In the genomic region with DNA sequence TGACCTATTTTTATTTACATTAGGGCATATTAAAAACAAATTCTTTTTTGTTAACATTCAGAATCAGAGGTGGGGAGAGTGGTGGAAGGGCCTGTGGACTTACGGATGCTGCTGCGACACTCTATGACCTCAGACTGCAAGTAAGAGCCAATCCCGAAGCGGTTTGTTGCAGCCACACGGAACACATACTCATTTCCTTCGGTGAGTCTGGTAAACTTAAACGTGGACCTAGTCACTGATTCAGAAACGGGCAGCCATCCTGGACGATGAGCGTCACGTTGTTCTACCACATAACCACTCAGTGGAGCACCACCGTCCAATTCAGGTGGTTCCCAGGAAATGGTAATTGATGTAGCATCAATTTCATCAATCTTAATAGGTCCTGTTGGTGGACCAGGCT, we compare ENCODE assay signal across 25 cellular contexts.
"Had no signal": no experiment of that assay in that cellular context is flagged by ENCODE, and none has a peak within 500 bp of the region (broad histone marks: within the 10 kb centered on the region; RNA-seq: fewer than 3 reads in every experiment).

No MANE protein-coding gene starts in this region.

- H3K27ac ChIP-seq: colonic mucosa, heart right ventricle, left lung, neural progenitor cell, ovary, sigmoid colon, thoracic aorta, tibial nerve, upper lobe of left lung had no signal

- DNase-seq: colonic mucosa; effector memory CD8-positive, alpha-beta T cell; erythroblast; foreskin fibroblast; glutamatergic neuron; heart right ventricle; hippocampal formation; left cardiac atrium; left lung; mesendoderm; midbrain; naive thymus-derived CD4-positive, alpha-beta T cell; nucleus accumbens; ovary; posterior cingulate gyrus; psoas muscle; right cardiac atrium; sigmoid colon; stimulated activated CD4-positive, alpha-beta T cell treated with anti-CD3 and anti-CD28 coated beads, Interleukin-2, amount 100 ng/mL, for 24 hours; stimulated activated CD4-positive, alpha-beta T cell treated with anti-CD3 and anti-CD28 coated beads, Interleukin-4, amount 100 ng/mL, for 24 hours; upper lobe of left lung had no signal

- ATAC-seq: effector memory CD8-positive, alpha-beta T cell; heart right ventricle; left cardiac atrium; left lung; naive thymus-derived CD4-positive, alpha-beta T cell; psoas muscle; right cardiac atrium; stimulated activated effector memory CD8-positive, alpha-beta T cell treated with anti-CD3 and anti-CD28 coated beads, Interleukin-12 subunit alpha, Interleukin-12 subunit beta, amount 100 ng/mL, for 72 hours had no signal

- H3K4me1 ChIP-seq: colonic mucosa, left lung, neural progenitor cell, sigmoid colon, tibial nerve, upper lobe of left lung had no signal

- H3K4me3 ChIP-seq: colonic mucosa, heart right ventricle, left lung, neural progenitor cell, ovary, psoas muscle, sigmoid colon, thoracic aorta, tibial nerve, upper lobe of left lung had no signal

- H3K9me3 ChIP-seq: colonic mucosa, heart right ventricle, left lung, ovary, psoas muscle, sigmoid colon, thoracic aorta, tibial nerve, upper lobe of left lung had no signal

- H3K36me3 ChIP-seq: colonic mucosa, neural progenitor cell, ovary had no signal

- H3K27me3 ChIP-seq: colonic mucosa, heart right ventricle, left lung, neural progenitor cell, ovary, sigmoid colon, tibial nerve, upper lobe of left lung had no signal
